1 cellular context compared by ENCODE assay signal in genomic region chr1:149885364-149886111, GRCh38.
A peak's percentile ranks its signal among the peaks of the same experiment; 100 is the strongest.
TF ChIP-seq lines count a peak whose summit lies in the region.

No MANE protein-coding gene starts in this region.

TF ChIP-seq in SK-N-SH, 30 proteins besides CTCF, POLR2A, EP300 and RAD21 (continued from another document):
- TF ChIP-seq POLR2AphosphoS5 (IDR thresholded peaks at IDR 0.05; ENCODE audit: low read depth, low read length), result peak; percentile 67; the same call in 1 of the 2 replicates
- no peak for TF ChIP-seq GABPA (IDR thresholded peaks at IDR 0.05; ENCODE audit: low read depth)
- peak; percentile 68; the same call in 1 of the 2 replicates for TF ChIP-seq NFIC (IDR thresholded peaks at IDR 0.05; ENCODE audit: borderline replicate concordance)
- TF ChIP-seq RCOR1 (IDR thresholded peaks at IDR 0.05; ENCODE audit: low read length), result no peak
- no peak for TF ChIP-seq CHD2 (IDR thresholded peaks at IDR 0.05; ENCODE audit: low read length, partially characterized antibody)
- no peak for TF ChIP-seq EZH2phosphoT487 (IDR thresholded peaks at IDR 0.05; ENCODE audit: borderline replicate concordance, low read depth)
- no peak for TF ChIP-seq USF1 (IDR thresholded peaks at IDR 0.05; ENCODE audit: borderline replicate concordance, low read depth)
- no peak for TF ChIP-seq IRF3 (IDR thresholded peaks at IDR 0.05; ENCODE audit: low read depth, low read length)
- no peak for TF ChIP-seq JUND (IDR thresholded peaks at IDR 0.05)
- peak; percentile 41; the same call in 1 of the 2 replicates for TF ChIP-seq RFX5 (IDR thresholded peaks at IDR 0.05; ENCODE audit: low read length)
- TF ChIP-seq REST (IDR thresholded peaks at IDR 0.05; ENCODE audit: low read depth, low read length), result peak; percentile 46; the same call in 1 of the 2 replicates
- no peak for TF ChIP-seq YY1 (IDR thresholded peaks at IDR 0.05; ENCODE audit: low read depth)
- TF ChIP-seq ZBTB33 (IDR thresholded peaks at IDR 0.05; ENCODE audit: borderline replicate concordance, low read depth), result peak; percentile 79; the same call in 1 of the 2 replicates
- TF ChIP-seq MAX (IDR thresholded peaks at IDR 0.05; ENCODE audit: low read depth), result peak; percentile 68; the same call in 1 of the 2 replicates
- peak; percentile 29; the same call in 1 of the 2 replicates for TF ChIP-seq PBX3 (IDR thresholded peaks at IDR 0.05)
- TF ChIP-seq FOXJ3 (CRISPR knock-in tag; IDR thresholded peaks at IDR 0.05), result no peak
- no peak for TF ChIP-seq RXRA (IDR thresholded peaks at IDR 0.05; ENCODE audit: borderline replicate concordance, low read depth)
- no peak for TF ChIP-seq GATA2 (CRISPR knock-in tag; IDR thresholded peaks at IDR 0.05)
- TF ChIP-seq ELF1 (IDR thresholded peaks at IDR 0.05), result no peak; the same call in 1 of the 2 replicates
